Comparison of ENCODE assay signal across 21 cellular contexts in the genomic region with DNA sequence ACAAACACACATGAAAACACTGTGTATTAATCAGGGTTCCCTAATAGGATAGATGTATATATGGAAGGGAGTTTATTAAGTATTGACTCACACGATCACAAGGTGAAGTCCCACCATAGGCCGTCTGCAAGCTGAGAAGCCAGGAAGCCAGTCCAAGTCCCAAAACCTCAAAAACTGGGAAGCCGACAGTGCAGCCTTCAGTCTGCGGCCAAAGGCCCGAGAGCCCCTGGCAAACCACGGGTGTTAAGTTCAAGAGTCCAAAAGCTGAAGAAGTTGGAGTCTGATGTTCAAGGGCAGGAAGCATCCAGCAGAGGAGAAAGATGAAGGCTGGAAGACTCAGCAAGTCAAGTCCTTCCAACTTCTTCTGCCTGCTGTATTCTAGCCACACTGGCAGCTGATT.
A peak's percentile ranks its signal among the peaks of the same experiment; 100 is the strongest.
DNase-seq lines count a peak whose midpoint lies in the region; ATAC-seq, FAIRE-seq and TF ChIP-seq lines count a peak whose summit lies in the region.
"Had no signal": no experiment of that assay in that cellular context is flagged by ENCODE, and none has a peak within 500 bp of the region (broad histone marks: within the 10 kb centered on the region; RNA-seq: fewer than 3 reads in every experiment).

No MANE protein-coding gene starts in this region.

- 92% methylated on average over 6 of the region's 6 CpGs for WGBS in esophagus muscularis mucosa
- WGBS in suprapubic skin: 80% methylated on average over 6 of the region's 6 CpGs
- WGBS in pancreas, 2 donors: 69 to 92% methylated on average over 6 of the region's 6 CpGs

- H3K4me2 ChIP-seq in osteoblast (ENCODE audit: insufficient read depth, low read length): no peak overlapping the region
- H3K4me2 ChIP-seq: BLaER1 treated with 17β-estradiol and CSF1 and Interleukin-3, amounts not matched to agents 10 nM and 100 nM had no signal

- TF ChIP-seq CTCF in esophagus muscularis mucosa (IDR thresholded peaks at IDR 0.05) (no peak), osteoblast (IDR thresholded peaks at IDR 0.05; ENCODE audit: extremely low read depth, low read depth, low read length) (no peak), suprapubic skin (IDR thresholded peaks at IDR 0.05) (no peak), pancreas (IDR thresholded peaks at IDR 0.05) (no peak)

- H3K79me2 ChIP-seq in osteoblast (ENCODE audit: insufficient read depth, low read length): no peaks in the 10 kb centered on the region

- no peak overlapping the region for H3K4me3 ChIP-seq in esophagus muscularis mucosa
- H3K4me3 ChIP-seq in osteoblast (ENCODE audit: insufficient read depth, low read length): no peak overlapping the region
- no peak overlapping the region for H3K4me3 ChIP-seq in suprapubic skin
- no peak overlapping the region for H3K4me3 ChIP-seq in pancreas
- H3K4me3 ChIP-seq: BLaER1 treated with 17β-estradiol and CSF1 and Interleukin-3, amounts not matched to agents 10 nM and 100 nM had no signal

- H4K20me1 ChIP-seq in osteoblast (ENCODE audit: insufficient read depth, low read length): no peaks in the 10 kb centered on the region
- H4K20me1 ChIP-seq: BLaER1 treated with 17β-estradiol and CSF1 and Interleukin-3, amounts not matched to agents 10 nM and 100 nM had no signal

- ATAC-seq in pancreas: no peak
- ATAC-seq: CD8-positive, alpha-beta T cell had no signal

- H3K4me1 ChIP-seq in esophagus muscularis mucosa (no peaks in the 10 kb centered on the region), osteoblast (ENCODE audit: insufficient read depth, low read length) (no peaks in the 10 kb centered on the region), suprapubic skin (no peaks in the 10 kb centered on the region), pancreas (no peaks in the 10 kb centered on the region)
- H3K4me1 ChIP-seq: BLaER1 treated with 17β-estradiol and CSF1 and Interleukin-3, amounts not matched to agents 10 nM and 100 nM; Caco-2 had no signal

- TF ChIP-seq POLR2A in esophagus muscularis mucosa (IDR thresholded peaks at IDR 0.05; ENCODE audit: low read depth) (no peak), suprapubic skin (IDR thresholded peaks at IDR 0.05) (no peak)

- no peak overlapping the region for H3K27ac ChIP-seq in esophagus muscularis mucosa (replicated peaks in 1 of 4)
- H3K27ac ChIP-seq in osteoblast (ENCODE audit: low read depth, low read length): no peak overlapping the region
- H3K27ac ChIP-seq in suprapubic skin: no peak overlapping the region
- no peak overlapping the region for H3K27ac ChIP-seq in pancreas
- H3K27ac ChIP-seq: BLaER1 treated with 17β-estradiol and CSF1 and Interleukin-3, amounts not matched to agents 10 nM and 100 nM; C4-2B had no signal

- DNase-seq in esophagus muscularis mucosa (ENCODE audit: extremely low spot score) (peak; percentile 66), osteoblast (ENCODE audit: insufficient read length, low spot score, missing footprints) (no peak), suprapubic skin (ENCODE audit: low spot score in 2 of 2) (no peak), cortex of kidney (lab: John Stamatoyannopoulos, UW) (no peak), pancreas (no peak)
- DNase-seq: 8988T; ACHN; AML-193; Caco-2; Calu3; CD4-positive, alpha-beta T cell; CD8-positive, alpha-beta T cell; DMS79 treated with DMSO at 0.1 percent for 48 hours; GF-D8 had no signal

- FAIRE-seq in pancreas (lab: Jason Lieb, UNC): no peak
- FAIRE-seq: A204.1, D721Med, G401.6, GM12891, GM19239 had no signal

- H2AFZ ChIP-seq in osteoblast (ENCODE audit: low read length): peak overlapping the region; percentile 25

- H3K9me3 ChIP-seq in esophagus muscularis mucosa (peaks cover 0 to 13% (median 9%) of the 10 kb centered on the region in 4 donors), osteoblast (ENCODE audit: low read depth, low read length) (peaks cover 6% of the 10 kb centered on the region), suprapubic skin (peaks cover 3% of the 10 kb centered on the region), pancreas (no peaks in the 10 kb centered on the region)
- H3K9me3 ChIP-seq: Caco-2 had no signal

- H3K36me3 ChIP-seq in esophagus muscularis mucosa (no peaks in the 10 kb centered on the region), osteoblast (ENCODE audit: insufficient read depth, low read length) (no peaks in the 10 kb centered on the region), suprapubic skin (no peaks in the 10 kb centered on the region), pancreas (no peaks in the 10 kb centered on the region)

- intact Hi-C loops in esophagus muscularis mucosa (cut with DNase I): no loop called here
- intact Hi-C loops in pancreas (cut with DNase I): no loop called here

- TF ChIP-seq EP300 in esophagus muscularis mucosa (IDR thresholded peaks at IDR 0.05): no peak
- TF ChIP-seq EP300 in suprapubic skin (IDR thresholded peaks at IDR 0.05): no peak

- H3K27me3 ChIP-seq in esophagus muscularis mucosa (peaks cover 0 to 3% (median 0%) of the 10 kb centered on the region in 4 donors), osteoblast (ENCODE audit: insufficient read depth, low read length) (no peaks in the 10 kb centered on the region), suprapubic skin (no peaks in the 10 kb centered on the region), pancreas (no peaks in the 10 kb centered on the region)
- H3K27me3 ChIP-seq: BLaER1 treated with 17β-estradiol and CSF1 and Interleukin-3, amounts not matched to agents 10 nM and 100 nM had no signal
